23 cellular contexts compared by ENCODE assay signal in the genomic region with DNA sequence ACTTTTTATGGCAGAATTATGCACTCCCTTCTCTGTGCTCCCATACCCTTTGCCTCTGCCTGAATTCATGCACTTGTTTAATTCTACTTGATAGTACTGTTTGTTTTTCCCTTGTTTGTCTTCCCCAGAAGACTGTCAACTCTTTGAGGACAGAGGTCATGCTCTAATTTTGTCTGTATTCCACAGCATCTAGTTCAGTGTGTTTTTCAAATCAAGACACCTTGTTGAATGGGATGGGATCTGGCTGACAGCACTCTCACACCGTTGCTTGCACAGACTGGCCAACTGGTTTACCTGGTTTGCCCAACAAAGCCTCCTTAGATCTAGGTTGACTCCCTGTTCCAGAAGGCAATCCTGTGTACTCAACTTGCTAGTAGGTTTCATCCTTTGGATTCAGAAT.
"Had no signal": no experiment of that assay in that cellular context is flagged by ENCODE, and none has a peak within 500 bp of the region (broad histone marks: within the 10 kb centered on the region; RNA-seq: fewer than 3 reads in every experiment).

No MANE protein-coding gene starts in this region.

- H3K36me3 ChIP-seq: Peyer's patch, SJCRH30 had no signal

- H3K4me3 Mint-ChIP-seq: IgD-negative memory B cell had no signal

- H3K9me3 Mint-ChIP-seq: IgD-negative memory B cell had no signal

- H3K4me1 Mint-ChIP-seq: IgD-negative memory B cell had no signal

- H3K9me3 ChIP-seq: Peyer's patch, SJCRH30 had no signal

- DNase-seq: Kasumi-1, MM.1S, NCI-H1092 treated with DMSO at 0.1 percent for 48 hours, NCI-H1436, NCI-H187, NCI-H2029, NCI-H2081 treated with DMSO at 0.1 percent for 48 hours, NCI-H2171, NCI-H446, NCI-H510A, NCI-H524 treated with DMSO at 0.1 percent for 48 hours, NCI-H69, NCI-H774, PC-3, Peyer's patch, SHP77 treated with DMSO at 0.1 percent for 48 hours, SJCRH30 had no signal

- H3K27ac Mint-ChIP-seq: IgD-negative memory B cell had no signal

- ATAC-seq: K562, PC-3, Right ventricle myocardium inferior had no signal

- H3K36me3 Mint-ChIP-seq: IgD-negative memory B cell had no signal

- H3K27ac ChIP-seq: HL-60, KMS-11, Peyer's patch, SJCRH30 had no signal

- FAIRE-seq: HTR-8/SVneo, K562 had no signal

- H3K4me1 ChIP-seq: Peyer's patch, SJCRH30 had no signal

- H3K4me3 ChIP-seq: K562, Peyer's patch, SJCRH30 had no signal

- H3K9ac ChIP-seq: KMS-11 had no signal

- H3K27me3 ChIP-seq: Peyer's patch, SJCRH30 had no signal

- H3K27me3 Mint-ChIP-seq: IgD-negative memory B cell had no signal
